In genomic region chr4:158200214-158200613, GRCh38 we compare ENCODE assay signal across 8 cellular contexts. TPM values are rescaled to one million over a fixed set of nuclear protein-coding genes. Genes with fewer than 3 reads are reported as not detected.
"Had no signal": no experiment of that assay in that cellular context is flagged by ENCODE, and none has a peak within 500 bp of the region (broad histone marks: within the 10 kb centered on the region; RNA-seq: fewer than 3 reads in every experiment).

No MANE protein-coding gene starts in this region.

- H3K36me3 Mint-ChIP-seq: IgD-negative memory B cell had no signal

- H3K4me3 Mint-ChIP-seq: GM23338, H9, IgD-negative memory B cell had no signal

- H3K27ac Mint-ChIP-seq: GM23338, IgD-negative memory B cell had no signal

- H3K4me1 Mint-ChIP-seq: GM23338, H9 had no signal

- ATAC-seq: GM23338, HepG2 had no signal

- H3K4me3 ChIP-seq: GM23338 had no signal

- H2AFZ ChIP-seq: GM23338 had no signal

- DNase-seq: H9, HCEC 1CT had no signal

- H3K27me3 Mint-ChIP-seq: IgD-negative memory B cell had no signal

- H3K9me3 Mint-ChIP-seq: GM23338, H9, IgD-negative memory B cell had no signal

- H3K27ac ChIP-seq: HL-60 had no signal

- H3K4me2 ChIP-seq: GM23338 had no signal

RNA-seq across cellular contexts. Expression of gene TMEM144, which starts 10.1 kb away (rescaled TPM):
- total RNA-seq: HT1080 had no signal
- polyA plus RNA-seq: IgD-negative memory B cell had no signal

RNA-seq across cellular contexts. Expression of gene GASK1B, which starts 27.4 kb away (rescaled TPM):
- total RNA-seq: GM23338, H1, H9 had no signal
- polyA plus RNA-seq: GM23338, H1 had no signal
